In genomic region chr21:37372127-37372731, GRCh38 we compare ENCODE assay signal across 17 cellular contexts. TPM values are rescaled to one million over a fixed set of nuclear protein-coding genes. Genes with fewer than 3 reads are reported as not detected.
A peak's percentile ranks its signal among the peaks of the same experiment; 100 is the strongest.
DNase-seq lines count a peak whose midpoint lies in the region; ATAC-seq and TF ChIP-seq lines count a peak whose summit lies in the region.
"Had no signal": no experiment of that assay in that cellular context is flagged by ENCODE, and none has a peak within 500 bp of the region (broad histone marks: within the 10 kb centered on the region; RNA-seq: fewer than 3 reads in every experiment).

No MANE protein-coding gene starts in this region.

- H3K36me3 ChIP-seq in BE2C (no peaks in the 10 kb centered on the region), transverse colon (no peaks in the 10 kb centered on the region)

- H3K4me3 Mint-ChIP-seq in stimulated activated naive CD8-positive, alpha-beta T cell treated with anti-CD3 and anti-CD28 coated beads, Interleukin-15, Interleukin-2, amounts not matched to agents 100 ng/mL and 50 ng/mL, for 24 hours: no peak overlapping the region
- peak overlapping the region; percentile 21 to 98 (median 37) for H3K4me3 Mint-ChIP-seq in T-cell
- H3K4me3 Mint-ChIP-seq in immature natural killer cell: peak overlapping the region in 4 of 5 donors; percentile 21 to 55 (median 22)
- H3K4me3 Mint-ChIP-seq: activated CD4-positive, alpha-beta memory T cell treated with anti-CD3 and anti-CD28 coated beads for 36 hours had no signal

- peaks cover 83% of the 10 kb centered on the region for H3K4me1 Mint-ChIP-seq in stimulated activated naive CD8-positive, alpha-beta T cell treated with anti-CD3 and anti-CD28 coated beads, Interleukin-15, Interleukin-2, amounts not matched to agents 100 ng/mL and 50 ng/mL, for 24 hours (ENCODE audit: low read depth)
- peaks cover 79 to 84% (median 81%) of the 10 kb centered on the region in 3 donors for H3K4me1 Mint-ChIP-seq in T-cell
- peaks cover 83 to 87% of the 10 kb centered on the region in 2 donors for H3K4me1 Mint-ChIP-seq in immature natural killer cell

- TF ChIP-seq POLR2A in transverse colon (IDR thresholded peaks at IDR 0.05): no peak

- no peaks in the 10 kb centered on the region for H3K9me3 Mint-ChIP-seq in stimulated activated naive CD8-positive, alpha-beta T cell treated with anti-CD3 and anti-CD28 coated beads, Interleukin-15, Interleukin-2, amounts not matched to agents 100 ng/mL and 50 ng/mL, for 24 hours
- H3K9me3 Mint-ChIP-seq in T-cell (no peaks in the 10 kb centered on the region), immature natural killer cell (no peaks in the 10 kb centered on the region)
- H3K9me3 Mint-ChIP-seq: activated CD4-positive, alpha-beta memory T cell treated with anti-CD3 and anti-CD28 coated beads for 36 hours had no signal

- CTCF ChIA-PET in T-cell (lab: Charles Lee): interaction anchor here in 1 of 2 donors (0.6 to 3.1 kb wide), 3 partner anchors 10 to 40 kb away, joined by 3 to 13 read pairs (median 9); no protein-coding TSS in a partner anchor

- no peak for DNase-seq in stimulated activated naive CD8-positive, alpha-beta T cell treated with anti-CD3 and anti-CD28 coated beads, Interleukin-15, Interleukin-2, amounts not matched to agents 100 U/mL and 50 U/mL, for 24 hours
- DNase-seq in T-cell (no peak), immature natural killer cell (no peak), BE2C (no peak), transverse colon (no peak)
- no peak for DNase-seq in activated CD8-positive, alpha-beta memory T cell treated with anti-CD3 and anti-CD28 coated beads, Interleukin-2, amount 50 U/mL, for 48 hours
- DNase-seq: activated CD4-positive, alpha-beta memory T cell treated with anti-CD3 and anti-CD28 coated beads for 36 hours; activated gamma-delta T cell treated with Interleukin-2 at 50 U/mL for 16 hours; body of pancreas; dermis blood vessel endothelial cell; DMS153; NCI-H2081; NCI-H510A treated with DMSO at 0.1 percent for 48 hours had no signal

- peaks cover 16% of the 10 kb centered on the region for H3K36me3 Mint-ChIP-seq in stimulated activated naive CD8-positive, alpha-beta T cell treated with anti-CD3 and anti-CD28 coated beads, Interleukin-15, Interleukin-2, amounts not matched to agents 100 ng/mL and 50 ng/mL, for 24 hours (ENCODE audit: low read depth)
- H3K36me3 Mint-ChIP-seq in T-cell (peaks cover 7% of the 10 kb centered on the region), immature natural killer cell (no peaks in the 10 kb centered on the region)

- 95 to 100% methylated on average over 2 to 3 of the region's 3 CpGs for WGBS in transverse colon (ENCODE audit: low coverage in 1 of 2), 2 donors

- H3K4me1 ChIP-seq in BE2C (no peaks in the 10 kb centered on the region; the same call in 1 of the 2 replicates), transverse colon (peaks cover 41 to 88% (median 70%) of the 10 kb centered on the region in 4 donors)

- H3K27me3 ChIP-seq in BE2C: no peaks in the 10 kb centered on the region
- no peaks in the 10 kb centered on the region for H3K27me3 ChIP-seq in transverse colon
- H3K27me3 ChIP-seq: body of pancreas had no signal

- TF ChIP-seq EP300 in transverse colon (IDR thresholded peaks at IDR 0.05; ENCODE audit: low read depth): no peak

- H3K27ac Mint-ChIP-seq in stimulated activated naive CD8-positive, alpha-beta T cell treated with anti-CD3 and anti-CD28 coated beads, Interleukin-15, Interleukin-2, amounts not matched to agents 100 ng/mL and 50 ng/mL, for 24 hours: peak overlapping the region; percentile 14
- peak overlapping the region in 1 of 2 donors; percentile 29 for H3K27ac Mint-ChIP-seq in T-cell
- H3K27ac Mint-ChIP-seq in immature natural killer cell: peak overlapping the region in 5 of 6 donors; percentile 14 to 88 (median 70)

- intact Hi-C loops in transverse colon (cut with DNase I; ENCODE audit: low total_unique reads): no loop called here

- no peak for ATAC-seq in stimulated activated naive CD8-positive, alpha-beta T cell treated with anti-CD3 and anti-CD28 coated beads, Interleukin-15, Interleukin-2, amounts not matched to agents 100 U/mL and 50 U/mL, for 24 hours
- peak in 1 of 4 experiments; percentile 9 for ATAC-seq in T-cell (replicated peaks in 1 of 4)
- ATAC-seq in GM18909 (IDR thresholded peaks at IDR 0.05; ENCODE audit: poor library complexity, unreplicated experiment): no peak
- ATAC-seq: body of pancreas had no signal

- no peaks in the 10 kb centered on the region for H3K9me3 ChIP-seq in BE2C
- no peaks in the 10 kb centered on the region for H3K9me3 ChIP-seq in transverse colon
- H3K9me3 ChIP-seq: body of pancreas had no signal

- H3K27me3 Mint-ChIP-seq in stimulated activated naive CD8-positive, alpha-beta T cell treated with anti-CD3 and anti-CD28 coated beads, Interleukin-15, Interleukin-2, amounts not matched to agents 100 ng/mL and 50 ng/mL, for 24 hours: no peaks in the 10 kb centered on the region
- H3K27me3 Mint-ChIP-seq in T-cell (no peaks in the 10 kb centered on the region), immature natural killer cell (ENCODE audit: low read depth in 3 of 3) (peaks cover 0 to 26% (median 5%) of the 10 kb centered on the region in 3 donors)
- H3K27me3 Mint-ChIP-seq: activated CD4-positive, alpha-beta memory T cell treated with anti-CD3 and anti-CD28 coated beads for 36 hours had no signal

- no peak for TF ChIP-seq CTCF in BE2C (IDR thresholded peaks at IDR 0.05; ENCODE audit: low read depth, low read length)
- TF ChIP-seq CTCF in transverse colon (IDR thresholded peaks at IDR 0.05): no peak

- H3K4me3 ChIP-seq in BE2C (ENCODE audit: low read depth, low read length) (no peak overlapping the region), transverse colon (no peak overlapping the region)
- H3K4me3 ChIP-seq: body of pancreas, lung, SK-N-MC had no signal

- H3K27ac ChIP-seq in transverse colon: no peak overlapping the region
- H3K27ac ChIP-seq: body of pancreas, SK-N-MC had no signal

- POLR2A ChIA-PET in T-cell (lab: Charles Lee): interaction anchor here (0.6 to 1.1 kb wide), 3 partner anchors 10 to 1022 kb away, joined by 3 to 6 read pairs (median 4); no protein-coding TSS in a partner anchor

- in situ Hi-C loops in transverse colon (cut with MboI; ENCODE audit: low pct_ligation_motif_present in 1 of 4, low pct_unique_long_range_greater_than_20kb in 1 of 4, low sequenced_read_pairs in 3 of 4): loop anchor here in 1 of 4 donors (10.0 kb wide), 1 partner anchor 117 kb away; no protein-coding TSS in a partner anchor

RNA-seq across cellular contexts. Expression of gene DYRK1A, which starts 5.7 kb away (rescaled TPM):
- total RNA-seq in T-cell: 100 to 1,000 TPM; 113 to 149 (median 115) TPM
- 1 to 10 TPM; 1.8 to 4.8 (median 4.0) TPM for polyA plus RNA-seq in immature natural killer cell
- 23.5 TPM for polyA plus RNA-seq in BE2C (2012; ENCODE audit: insufficient read depth, insufficient read length, low read depth)
- 100 to 1,000 TPM in 2 of 4 donors, 10 to 100 TPM in 2; 71.5 to 116 (median 90.9) TPM for total RNA-seq in transverse colon
